1 cellular context compared by ENCODE assay signal in genomic region chr19:19627716-19628498, GRCh38.
TF ChIP-seq lines count a peak whose summit lies in the region.

Gene LPAR2 (minus strand): TSS chr19:19628220. CDS start chr19:19627275, 945 bp downstream.

TF ChIP-seq in GM12878, 131 proteins besides CTCF, POLR2A, EP300 and RAD21 (continued from another document):
- TF ChIP-seq CBFB (IDR thresholded peaks at IDR 0.05; ENCODE audit: low read depth) (no peak), MEF2B (IDR thresholded peaks at IDR 0.05; ENCODE audit: partially characterized antibody, poor library complexity, severe bottlenecking) (peak; percentile 41), RCOR1 (conservative IDR thresholded peaks at IDR 0.05; ENCODE audit: low read depth, low read length) (no peak), MYC (IDR thresholded peaks at IDR 0.05; ENCODE audit: insufficient read depth, insufficient read length, insufficient replicate concordance, low read length, severe bottlenecking) (peak; percentile 29), USF1 (IDR thresholded peaks at IDR 0.05; ENCODE audit: borderline replicate concordance, extremely low read length, insufficient read depth, low read depth, low read length) (peak; percentile 13), E4F1 (IDR thresholded peaks at IDR 0.05; ENCODE audit: borderline replicate concordance, partially characterized antibody) (no peak), IKZF2 (IDR thresholded peaks at IDR 0.05) (peak in 1 of 2 experiments; percentile 39; a peak in 2 of 4 replicates), ATF7 (IDR thresholded peaks at IDR 0.05; ENCODE audit: low read depth) (no peak), IKZF1 (conservative IDR thresholded peaks at IDR 0.05) (peak; percentile 66), RELB (IDR thresholded peaks at IDR 0.05; ENCODE audit: low read depth) (0 out of 2 replicates have a peak, but pooled peaks have one; percentile 2), EGR1 (IDR thresholded peaks at IDR 0.05; ENCODE audit: borderline replicate concordance in 1 of 2, low read depth in 2 of 2, low read length in 2 of 2) (peak in 1 of 2 experiments; percentile 34; a peak in 1 of 3 replicates), ZNF207 (IDR thresholded peaks at IDR 0.05; ENCODE audit: borderline replicate concordance) (no peak), CHD2 (IDR thresholded peaks at IDR 0.05; ENCODE audit: borderline replicate concordance, low read depth, low read length) (0 out of 2 replicates have a peak, but pooled peaks have one; percentile 33), SRF (IDR thresholded peaks at IDR 0.05; ENCODE audit: low read depth in 2 of 2, low read length in 2 of 2) (no peak), PML (IDR thresholded peaks at IDR 0.05; ENCODE audit: low read length) (no peak; the same call in 1 of the 2 replicates), BHLHE40 (IDR thresholded peaks at IDR 0.05; ENCODE audit: borderline replicate concordance in 1 of 2, low read depth in 2 of 2, low read length in 1 of 2) (peak; percentile 93 to 99), LARP7 (IDR thresholded peaks at IDR 0.05) (peak; percentile 77; the same call in 1 of the 2 replicates), NBN (IDR thresholded peaks at IDR 0.05) (0 out of 2 replicates have a peak, but pooled peaks have one; percentile 7), DPF2 (IDR thresholded peaks at IDR 0.05) (0 out of 2 replicates have a peak, but pooled peaks have one; percentile 73), MXI1 (IDR thresholded peaks at IDR 0.05; ENCODE audit: low read depth, low read length) (0 out of 2 replicates have a peak, but pooled peaks have one; percentile 58), HCFC1 (IDR thresholded peaks at IDR 0.05; ENCODE audit: low read length) (no peak), RUNX3 (IDR thresholded peaks at IDR 0.05; ENCODE audit: low read length) (peak; percentile 35; the same call in 1 of the 2 replicates), RB1 (IDR thresholded peaks at IDR 0.05; ENCODE audit: borderline replicate concordance) (0 out of 2 replicates have a peak, but pooled peaks have one; percentile 17), BACH1 (IDR thresholded peaks at IDR 0.05; ENCODE audit: borderline replicate concordance) (peak; percentile 70; the same call in 1 of the 2 replicates), IRF3 (IDR thresholded peaks at IDR 0.05) (no peak), ZNF217 (IDR thresholded peaks at IDR 0.05) (no peak), CREB1 (IDR thresholded peaks at IDR 0.05; ENCODE audit: low read depth) (0 out of 2 replicates have a peak, but pooled peaks have one; percentile 19), NR2C1 (IDR thresholded peaks at IDR 0.05) (no peak), BMI1 (IDR thresholded peaks at IDR 0.05; ENCODE audit: borderline replicate concordance) (no peak), TAF1 (IDR thresholded peaks at IDR 0.05; ENCODE audit: borderline replicate concordance, low read depth, low read length) (0 out of 2 replicates have a peak, but pooled peaks have one; percentile 22), EED (IDR thresholded peaks at IDR 0.05; ENCODE audit: low read depth) (no peak), MTA3 (IDR thresholded peaks at IDR 0.05; ENCODE audit: borderline replicate concordance, low read length) (0 out of 2 replicates have a peak, but pooled peaks have one; percentile 32)
- TF ChIP-seq, protein P1, sequence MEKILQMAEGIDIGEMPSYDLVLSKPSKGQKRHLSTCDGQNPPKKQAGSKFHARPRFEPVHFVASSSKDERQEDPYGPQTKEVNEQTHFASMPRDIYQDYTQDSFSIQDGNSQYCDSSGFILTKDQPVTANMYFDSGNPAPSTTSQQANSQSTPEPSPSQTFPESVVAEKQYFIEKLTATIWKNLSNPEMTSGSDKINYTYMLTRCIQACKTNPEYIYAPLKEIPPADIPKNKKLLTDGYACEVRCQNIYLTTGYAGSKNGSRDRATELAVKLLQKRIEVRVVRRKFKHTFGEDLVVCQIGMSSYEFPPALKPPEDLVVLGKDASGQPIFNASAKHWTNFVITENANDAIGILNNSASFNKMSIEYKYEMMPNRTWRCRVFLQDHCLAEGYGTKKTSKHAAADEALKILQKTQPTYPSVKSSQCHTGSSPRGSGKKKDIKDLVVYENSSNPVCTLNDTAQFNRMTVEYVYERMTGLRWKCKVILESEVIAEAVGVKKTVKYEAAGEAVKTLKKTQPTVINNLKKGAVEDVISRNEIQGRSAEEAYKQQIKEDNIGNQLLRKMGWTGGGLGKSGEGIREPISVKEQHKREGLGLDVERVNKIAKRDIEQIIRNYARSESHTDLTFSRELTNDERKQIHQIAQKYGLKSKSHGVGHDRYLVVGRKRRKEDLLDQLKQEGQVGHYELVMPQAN (conservative IDR thresholded peaks at IDR 0.05): peak; percentile 72
- TF ChIP-seq, protein P2, sequence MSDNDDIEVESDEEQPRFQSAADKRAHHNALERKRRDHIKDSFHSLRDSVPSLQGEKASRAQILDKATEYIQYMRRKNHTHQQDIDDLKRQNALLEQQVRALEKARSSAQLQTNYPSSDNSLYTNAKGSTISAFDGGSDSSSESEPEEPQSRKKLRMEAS (IDR thresholded peaks at IDR 0.05; ENCODE audit: low read depth, low read length): peak; percentile 30; the same call in 1 of the 2 replicates
